Comparison of ENCODE assay signal across 10 cellular contexts in genomic region chr9:110192531-110193326, GRCh38. TPM values are rescaled to one million over a fixed set of nuclear protein-coding genes. Genes with fewer than 3 reads are reported as not detected.
DNase-seq lines count a peak whose midpoint lies in the region; ATAC-seq and TF ChIP-seq lines count a peak whose summit lies in the region.
"Had no signal": no experiment of that assay in that cellular context is flagged by ENCODE, and none has a peak within 500 bp of the region (broad histone marks: within the 10 kb centered on the region; RNA-seq: fewer than 3 reads in every experiment).

No MANE protein-coding gene starts in this region.

- WGBS in smooth muscle cell (ENCODE audit: low lambda C conversion rate) = 39% methylated on average over 5 of the region's 5 CpGs

- H3K4me1 Mint-ChIP-seq in T-helper 17 cell = no peaks in the 10 kb centered on the region

- TF ChIP-seq CTCF in smooth muscle cell (IDR thresholded peaks at IDR 0.05; ENCODE audit: borderline replicate concordance, insufficient read depth, poor library complexity, severe bottlenecking) (no peak), WERI-Rb-1 (IDR thresholded peaks at IDR 0.05; ENCODE audit: low read depth, low read length) (no peak)

- H3K79me2 ChIP-seq in smooth muscle cell (ENCODE audit: low read depth) = no peaks in the 10 kb centered on the region

- peak overlapping the region; percentile 71 for H2AFZ ChIP-seq in smooth muscle cell (ENCODE audit: low read depth)

- peak overlapping the region; percentile 77 for H3K4me2 ChIP-seq in smooth muscle cell

- peak overlapping the region; percentile 85 for H3K27ac ChIP-seq in smooth muscle cell (ENCODE audit: low read depth)
- H3K27ac ChIP-seq in WERI-Rb-1 = no peak overlapping the region
- H3K27ac ChIP-seq: SJSA1 had no signal

- peak overlapping the region; percentile 39 for H3K9ac ChIP-seq in smooth muscle cell (ENCODE audit: low read depth)

- H3F3A ChIP-seq in smooth muscle cell (ENCODE audit: low read depth) = peaks cover 10% of the 10 kb centered on the region

- peaks cover 3% of the 10 kb centered on the region for H3K36me3 Mint-ChIP-seq in T-helper 17 cell (ENCODE audit: low read depth)

- intact Hi-C loops in posterior vena cava (cut with DNase I) = no loop called here

- no peak for ATAC-seq in T-helper 17 cell
- ATAC-seq in HG03571 (IDR thresholded peaks at IDR 0.05; ENCODE audit: unreplicated experiment) = no peak

- H3K4me1 ChIP-seq in smooth muscle cell (ENCODE audit: low read depth) = no peaks in the 10 kb centered on the region

- DNase-seq in GF-D8 (lab: John Stamatoyannopoulos, UW) (peak; percentile 56), T-helper 17 cell (no peak), islet precursor cell (peak; percentile 33), smooth muscle cell (lab: John Stamatoyannopoulos, UW; ENCODE audit: unreplicated experiment) (no peak), SIG-M5 (lab: John Stamatoyannopoulos, UW) (no peak), WERI-Rb-1 (no peak), posterior vena cava (ENCODE audit: low spot score) (no peak)

- no peaks in the 10 kb centered on the region for H3K27me3 ChIP-seq in smooth muscle cell (ENCODE audit: low read depth)
- H3K27me3 ChIP-seq in WERI-Rb-1 (ENCODE audit: insufficient read depth, low read depth, severe bottlenecking) = peaks cover 89% of the 10 kb centered on the region
- H3K27me3 ChIP-seq: SJSA1 had no signal

- H3K36me3 ChIP-seq in smooth muscle cell (ENCODE audit: low read depth) (no peaks in the 10 kb centered on the region), WERI-Rb-1 (no peaks in the 10 kb centered on the region)
- H3K36me3 ChIP-seq: SJSA1 had no signal

- no peak overlapping the region for H3K4me3 Mint-ChIP-seq in T-helper 17 cell

- H4K20me1 ChIP-seq in smooth muscle cell (ENCODE audit: low read depth) = no peaks in the 10 kb centered on the region

- H3K27me3 Mint-ChIP-seq in T-helper 17 cell = peaks cover 11% of the 10 kb centered on the region

- H3K27ac Mint-ChIP-seq in T-helper 17 cell = peak overlapping the region; percentile 62
- H3K27ac Mint-ChIP-seq: activated T-helper 2 cell treated with anti-CD3 and anti-CD28 coated beads, Interferon-gamma antibody, Interleukin-2, Interleukin-4, amounts not matched to agents 10 μg/mL and 5 μg/mL and 100 μg/mL, durations not matched to agents 14 hours and 24 hours and 36 hours had no signal

- H3K4me3 ChIP-seq in smooth muscle cell = no peak overlapping the region
- no peak overlapping the region for H3K4me3 ChIP-seq in WERI-Rb-1 (ENCODE audit: low read depth, low read length)
- H3K4me3 ChIP-seq: SJSA1 had no signal

- H3K9me3 ChIP-seq in T-helper 17 cell (ENCODE audit: control insufficient read depth, low read length, poor library complexity, severe bottlenecking) (no peaks in the 10 kb centered on the region), smooth muscle cell (replicated peaks; ENCODE audit: low read depth) (no peaks in the 10 kb centered on the region), WERI-Rb-1 (ENCODE audit: severe bottlenecking) (peaks cover 5% of the 10 kb centered on the region)

RNA-seq across cellular contexts. Expression of gene C9orf152, which starts 15.2 kb away (rescaled TPM):
- not detected for total RNA-seq in T-helper 17 cell
- not detected in 2 replicates for total RNA-seq in smooth muscle cell
- not detected in 2 replicates for polyA plus RNA-seq in smooth muscle cell
- total RNA-seq in posterior vena cava = not detected
- total RNA-seq: activated T-helper 2 cell treated with anti-CD3 and anti-CD28 coated beads, Interferon-gamma antibody, Interleukin-2, Interleukin-4, amounts not matched to agents 10 μg/mL and 5 μg/mL and 100 μg/mL, durations not matched to agents 14 hours and 24 hours and 36 hours; SJSA1 had no signal

Comparison
In these comparisons a context has a peak if more than half of its experiments do, and no peak if none do; other contexts are left out.
1. DNase-seq: peak in GF-D8 (single experiment) and islet precursor cell (single experiment); none in T-helper 17 cell (0 of 3), smooth muscle cell (single experiment), SIG-M5 (single experiment), WERI-Rb-1 (single experiment) and posterior vena cava (single experiment).